ENCODE assay signal across 16 cellular contexts in genomic region chr12:14975451-14975850, GRCh38. TPM values are rescaled to one million over a fixed set of nuclear protein-coding genes. Genes with fewer than 3 reads are reported as not detected.
DNase-seq lines count a peak whose midpoint lies in the region; ATAC-seq, FAIRE-seq and TF ChIP-seq lines count a peak whose summit lies in the region.
"Had no signal": no experiment of that assay in that cellular context is flagged by ENCODE, and none has a peak within 500 bp of the region (broad histone marks: within the 10 kb centered on the region; RNA-seq: fewer than 3 reads in every experiment).

No MANE protein-coding gene starts in this region.

- H3K27me3 Mint-ChIP-seq in naive thymus-derived CD4-positive, alpha-beta T cell: no peaks in the 10 kb centered on the region
- H3K27me3 Mint-ChIP-seq in effector memory CD8-positive, alpha-beta T cell: peaks cover 0 to 6% of the 10 kb centered on the region in 2 donors

- H4K20me1 ChIP-seq in HepG2 (ENCODE audit: insufficient read depth, low read length) (no peaks in the 10 kb centered on the region), osteoblast (ENCODE audit: insufficient read depth, low read length) (no peaks in the 10 kb centered on the region)

- H2AFZ ChIP-seq in HepG2 (ENCODE audit: low read length) (no peak overlapping the region), osteoblast (ENCODE audit: low read length) (no peak overlapping the region)
- H2AFZ ChIP-seq: GM23338 had no signal

- peaks cover 0 to 4% (median 0%) of the 10 kb centered on the region in 5 donors for H3K36me3 Mint-ChIP-seq in naive thymus-derived CD4-positive, alpha-beta T cell
- no peaks in the 10 kb centered on the region for H3K36me3 Mint-ChIP-seq in effector memory CD8-positive, alpha-beta T cell (ENCODE audit: insufficient read depth)
- H3K36me3 Mint-ChIP-seq: CD4-positive, CD25-positive, alpha-beta regulatory T cell had no signal

- H3K9me3 Mint-ChIP-seq in naive thymus-derived CD4-positive, alpha-beta T cell: peaks cover 0 to 2% (median 0%) of the 10 kb centered on the region in 11 donors
- H3K9me3 Mint-ChIP-seq in effector memory CD8-positive, alpha-beta T cell: no peaks in the 10 kb centered on the region
- H3K9me3 Mint-ChIP-seq: GM23338 had no signal

- TF ChIP-seq RAD21 in HepG2 (CRISPR knock-in tag; IDR thresholded peaks at IDR 0.05): no peak

- TF ChIP-seq CTCF in right lobe of liver (IDR thresholded peaks at IDR 0.05): no peak
- TF ChIP-seq CTCF in HepG2 (CRISPR knock-in tag; IDR thresholded peaks at IDR 0.05): no peak
- TF ChIP-seq CTCF in WERI-Rb-1 (IDR thresholded peaks at IDR 0.05; ENCODE audit: low read depth, low read length): no peak
- no peak for TF ChIP-seq CTCF in dorsolateral prefrontal cortex (IDR thresholded peaks at IDR 0.05 in 54 of 56, conservative IDR thresholded peaks at IDR 0.05 in 2 of 56; ENCODE audit: low read depth in 1 of 56, partially characterized antibody in 56 of 56)
- no peak for TF ChIP-seq CTCF in osteoblast (IDR thresholded peaks at IDR 0.05; ENCODE audit: extremely low read depth, low read depth, low read length)

- ATAC-seq in right lobe of liver (peak in 3 of 4 donors; percentile 50 to 59 (median 57)), HepG2 (no peak)
- peak; percentile 54 for ATAC-seq in naive thymus-derived CD4-positive, alpha-beta T cell
- ATAC-seq in effector memory CD8-positive, alpha-beta T cell (replicated peaks): no peak
- ATAC-seq: GM23338 had no signal

- H3K4me3 ChIP-seq in right lobe of liver (no peak overlapping the region), HepG2 (replicated peaks in 1 of 3; ENCODE audit: insufficient read depth in 1 of 3, low read depth in 2 of 3, low read length in 3 of 3) (no peak overlapping the region), WERI-Rb-1 (ENCODE audit: low read depth, low read length) (no peak overlapping the region), dorsolateral prefrontal cortex (no peak overlapping the region), osteoblast (ENCODE audit: insufficient read depth, low read length) (no peak overlapping the region)
- H3K4me3 ChIP-seq in naive thymus-derived CD4-positive, alpha-beta T cell (ENCODE audit: low read length): no peak overlapping the region
- H3K4me3 ChIP-seq: GM23338 had no signal

- no peak overlapping the region for H3K4me2 ChIP-seq in HepG2 (ENCODE audit: low read depth, low read length)
- no peak overlapping the region for H3K4me2 ChIP-seq in osteoblast (ENCODE audit: insufficient read depth, low read length)
- H3K4me2 ChIP-seq: GM23338 had no signal

- intact Hi-C loops in right lobe of liver (cut with DNase I) (no loop called here), HepG2 (cut with micrococcal nuclease; ENCODE audit: unreplicated experiment) (no loop called here), dorsolateral prefrontal cortex (cut with DNase I) (no loop called here)
- intact Hi-C loops in naive thymus-derived CD4-positive, alpha-beta T cell (cut with micrococcal nuclease): no loop called here

- POLR2A ChIA-PET in HepG2 (lab: Yijun Ruan, JAX): no interaction called here
- POLR2A ChIA-PET in naive thymus-derived CD4-positive, alpha-beta T cell (lab: Charles Lee): interaction anchor here (0.6 to 3.8 kb wide), 3 partner anchors 13 to 204 kb away, joined by 4 to 17 read pairs (median 5); partner anchors contain the start of gene ARHGDIB

- H3K27ac ChIP-seq in right lobe of liver (no peak overlapping the region), HepG2 (ENCODE audit: extremely low read length, insufficient read depth, low read length) (no peak overlapping the region), WERI-Rb-1 (peak overlapping the region; percentile 80), dorsolateral prefrontal cortex (no peak overlapping the region), osteoblast (ENCODE audit: low read depth, low read length) (no peak overlapping the region)
- H3K27ac ChIP-seq in naive thymus-derived CD4-positive, alpha-beta T cell (ENCODE audit: low read depth, low read length): no peak overlapping the region
- H3K27ac ChIP-seq: 22Rv1 had no signal

- no peak for TF ChIP-seq EP300 in HepG2 (IDR thresholded peaks at IDR 0.05; ENCODE audit: low read depth in 2 of 2, low read length in 2 of 2)
- TF ChIP-seq EP300 in HepG2 (CRISPR knock-in tag; IDR thresholded peaks at IDR 0.05; ENCODE audit: borderline replicate concordance): no peak

- no peaks in the 10 kb centered on the region for H3K4me1 ChIP-seq in right lobe of liver
- H3K4me1 ChIP-seq in HepG2 (ENCODE audit: insufficient read depth, low read length): no peaks in the 10 kb centered on the region
- H3K4me1 ChIP-seq in naive thymus-derived CD4-positive, alpha-beta T cell (ENCODE audit: control insufficient read depth in 2 of 2, insufficient read depth in 2 of 2, low read length in 2 of 2): peaks cover 8 to 29% of the 10 kb centered on the region in 2 donors
- H3K4me1 ChIP-seq in osteoblast (ENCODE audit: insufficient read depth, low read length): no peaks in the 10 kb centered on the region

- no peak overlapping the region for H3K9ac ChIP-seq in HepG2 (ENCODE audit: insufficient read depth, low read depth, low read length)

- DNase-seq in right lobe of liver (peak in 1 of 3 donors; percentile 23), HepG2 (ENCODE audit: low spot score) (no peak), WERI-Rb-1 (no peak), dorsolateral prefrontal cortex (no peak), globus pallidus (ENCODE audit: low spot score) (no peak), osteoblast (ENCODE audit: insufficient read length, low spot score, missing footprints) (no peak)
- no peak for DNase-seq in naive thymus-derived CD4-positive, alpha-beta T cell
- no peak for DNase-seq in effector memory CD8-positive, alpha-beta T cell
- DNase-seq: CD4-positive, CD25-positive, alpha-beta regulatory T cell; DMS53; H7 had no signal

- 87% methylated on average over 4 of the region's 4 CpGs for WGBS in right lobe of liver (ENCODE audit: insufficient coverage, low coverage, low lambda C conversion rate, missing lambda C conversion rate)
- 47% methylated on average over 3 of the region's 4 CpGs for WGBS in HepG2 (ENCODE audit: low lambda C conversion rate)

- CTCF ChIA-PET in HepG2 (lab: Yijun Ruan, JAX; ENCODE audit: low intra/inter-chr PET ratio, low total read pairs): no interaction called here
- CTCF ChIA-PET in naive thymus-derived CD4-positive, alpha-beta T cell (lab: Charles Lee): interaction anchor here (1.3 kb wide), 1 partner anchor 20 kb away, joined by 3 read pairs; no protein-coding TSS in a partner anchor

- no peaks in the 10 kb centered on the region for H3K27me3 ChIP-seq in right lobe of liver
- H3K27me3 ChIP-seq in HepG2 (ENCODE audit: control insufficient read depth in 1 of 2, insufficient read depth in 2 of 2, low read length in 2 of 2): no peaks in the 10 kb centered on the region
- no peaks in the 10 kb centered on the region for H3K27me3 ChIP-seq in WERI-Rb-1 (ENCODE audit: insufficient read depth, low read depth, severe bottlenecking)
- no peaks in the 10 kb centered on the region for H3K27me3 ChIP-seq in naive thymus-derived CD4-positive, alpha-beta T cell (ENCODE audit: control insufficient read depth in 2 of 2, insufficient read depth in 2 of 2, low read length in 2 of 2)
- no peaks in the 10 kb centered on the region for H3K27me3 ChIP-seq in dorsolateral prefrontal cortex
- H3K27me3 ChIP-seq in osteoblast (ENCODE audit: insufficient read depth, low read length): no peaks in the 10 kb centered on the region

- TF ChIP-seq POLR2A in right lobe of liver (IDR thresholded peaks at IDR 0.05): no peak
- no peak for TF ChIP-seq POLR2A in HepG2 (IDR thresholded peaks at IDR 0.05; ENCODE audit: insufficient read depth in 1 of 2, low read depth in 2 of 2, low read length in 2 of 2)

- peaks cover 36 to 70% (median 63%) of the 10 kb centered on the region in 7 donors for H3K4me1 Mint-ChIP-seq in naive thymus-derived CD4-positive, alpha-beta T cell
- peaks cover 7 to 37% of the 10 kb centered on the region in 2 donors for H3K4me1 Mint-ChIP-seq in effector memory CD8-positive, alpha-beta T cell (ENCODE audit: low read depth in 2 of 2)
- H3K4me1 Mint-ChIP-seq: GM23338 had no signal

- no peak for FAIRE-seq in HepG2 (lab: Jason Lieb, UNC)
- FAIRE-seq: GM18507 had no signal

- no peak overlapping the region for H3K4me3 Mint-ChIP-seq in naive thymus-derived CD4-positive, alpha-beta T cell
- H3K4me3 Mint-ChIP-seq in effector memory CD8-positive, alpha-beta T cell: no peak overlapping the region
- H3K4me3 Mint-ChIP-seq: CD4-positive, CD25-positive, alpha-beta regulatory T cell; GM23338 had no signal

- in situ Hi-C loops in HepG2 (cut with HindIII; ENCODE audit: extremely low pct_ligation_motif_present, low pct_unique_long_range_greater_than_20kb): no loop called here

- H3K36me3 ChIP-seq in right lobe of liver (no peaks in the 10 kb centered on the region), HepG2 (replicated peaks in 1 of 2; ENCODE audit: control insufficient read depth in 1 of 2, insufficient read depth in 2 of 2, low read length in 2 of 2) (no peaks in the 10 kb centered on the region), WERI-Rb-1 (peaks cover 5% of the 10 kb centered on the region), osteoblast (ENCODE audit: insufficient read depth, low read length) (no peaks in the 10 kb centered on the region)
- no peaks in the 10 kb centered on the region for H3K36me3 ChIP-seq in naive thymus-derived CD4-positive, alpha-beta T cell (ENCODE audit: control insufficient read depth in 2 of 3, insufficient read depth in 3 of 3, low read length in 3 of 3)

- H3K9me3 ChIP-seq in right lobe of liver (no peaks in the 10 kb centered on the region), HepG2 (ENCODE audit: low read length) (no peaks in the 10 kb centered on the region), WERI-Rb-1 (ENCODE audit: severe bottlenecking) (no peaks in the 10 kb centered on the region), osteoblast (ENCODE audit: low read depth, low read length) (no peaks in the 10 kb centered on the region)
- no peaks in the 10 kb centered on the region for H3K9me3 ChIP-seq in naive thymus-derived CD4-positive, alpha-beta T cell (ENCODE audit: control insufficient read depth in 2 of 3, low read length in 3 of 3)

- H3K79me2 ChIP-seq in HepG2 (ENCODE audit: insufficient read depth, low read length): no peaks in the 10 kb centered on the region
- no peaks in the 10 kb centered on the region for H3K79me2 ChIP-seq in osteoblast (ENCODE audit: insufficient read depth, low read length)

- no TSS peak for BruUV-seq in HepG2 (replicated peaks; lab: Mats Ljungman, UMichigan)

- H3K27ac Mint-ChIP-seq in naive thymus-derived CD4-positive, alpha-beta T cell: peak overlapping the region in 1 of 9 donors; percentile 13
- no peak overlapping the region for H3K27ac Mint-ChIP-seq in effector memory CD8-positive, alpha-beta T cell
- H3K27ac Mint-ChIP-seq: CD4-positive, CD25-positive, alpha-beta regulatory T cell; GM23338 had no signal

RNA-seq across cellular contexts. Expression of gene PDE6H, which starts 2.6 kb away (rescaled TPM):
- total RNA-seq in right lobe of liver (not detected), HepG2 (2016; rRNA removed; fragmentation: Illumina TruSeq; extraction: Trizol) (not detected in 2 replicates), dorsolateral prefrontal cortex (1 to 10 TPM in 47 of 120 experiments, under 1 TPM in 33, not detected in 40; 0.43 to 2.7 (median 1.2) TPM), osteoblast (not detected in 2 replicates)
- not detected in 2 replicates for total RNA-seq in HepG2 (2016; cell fraction: cytosol; rRNA removed; fragmentation: Illumina TruSeq; extraction: Trizol; ENCODE audit: low read depth)
- total RNA-seq in HepG2 (2016; cell fraction: insoluble cytoplasmic fraction; rRNA removed; fragmentation: Illumina TruSeq; extraction: Trizol): not detected in 2 replicates
- total RNA-seq in HepG2 (2016; cell fraction: membrane; rRNA removed; fragmentation: Illumina TruSeq; extraction: Trizol): not detected in 2 replicates
- not detected in 2 replicates for total RNA-seq in HepG2 (2016; cell fraction: nucleus; rRNA removed; fragmentation: Illumina TruSeq; extraction: Trizol)
- not detected in 2 replicates for polyA plus RNA-seq in HepG2 (2011; rRNA removed)
- not detected in 2 replicates for polyA plus RNA-seq in HepG2 (2011; cell fraction: cytosol; rRNA removed)
- polyA plus RNA-seq in HepG2 (2011; cell fraction: nucleus; rRNA removed): not detected in 2 replicates
- polyA plus RNA-seq in HepG2 (2012): not detected in 2 replicates
- not detected in 2 replicates for polyA plus RNA-seq in HepG2 (2016; cell fraction: cytosol; fragmentation: Illumina TruSeq; extraction: Trizol; ENCODE audit: low read depth)
- polyA plus RNA-seq in HepG2 (2016; cell fraction: insoluble cytoplasmic fraction; fragmentation: Illumina TruSeq; extraction: Trizol; ENCODE audit: low read depth): not detected in 2 replicates
- not detected in 2 replicates for polyA plus RNA-seq in HepG2 (2016; cell fraction: membrane; fragmentation: Illumina TruSeq; extraction: Trizol; ENCODE audit: low read depth)
- not detected in 2 replicates for polyA plus RNA-seq in HepG2 (2016; cell fraction: nucleus; fragmentation: Illumina TruSeq; extraction: Trizol; ENCODE audit: insufficient read depth, low read depth)
- not detected in 2 replicates for polyA minus RNA-seq in HepG2 (2011; rRNA and poly(A)+ RNA removed; ENCODE audit: low replicate concordance)
- not detected in 2 replicates for polyA minus RNA-seq in HepG2 (2011; cell fraction: cytosol; rRNA and poly(A)+ RNA removed)
- polyA minus RNA-seq in HepG2 (2011; cell fraction: nucleus; rRNA and poly(A)+ RNA removed): not detected in 2 replicates
- 1 to 10 TPM in 1 of 5 experiments, not detected in 4; 2.7 TPM for total RNA-seq in naive thymus-derived CD4-positive, alpha-beta T cell
- not detected for polyA plus RNA-seq in naive thymus-derived CD4-positive, alpha-beta T cell
- total RNA-seq: A673; CD4-positive, CD25-positive, alpha-beta regulatory T cell; GM23338; H7 had no signal
- polyA plus RNA-seq: BJ; CD4-positive, CD25-positive, alpha-beta regulatory T cell; GM23338 had no signal

RNA-seq across cellular contexts. Expression of gene ARHGDIB, which starts 14.1 kb away (rescaled TPM):
- 10 to 100 TPM; 17.2 to 58.1 (median 31.9) TPM for total RNA-seq in right lobe of liver
- 0.11 and 0.28 TPM in 2 replicates for total RNA-seq in HepG2 (2016; rRNA removed; fragmentation: Illumina TruSeq; extraction: Trizol)
- total RNA-seq in HepG2 (2016; cell fraction: cytosol; rRNA removed; fragmentation: Illumina TruSeq; extraction: Trizol; ENCODE audit: low read depth): not detected in 2 replicates
- 0.30 and 0.48 TPM in 2 replicates for total RNA-seq in HepG2 (2016; cell fraction: insoluble cytoplasmic fraction; rRNA removed; fragmentation: Illumina TruSeq; extraction: Trizol)
- 0.17 TPM in 1 of 2 replicates, not detected in the other for total RNA-seq in HepG2 (2016; cell fraction: membrane; rRNA removed; fragmentation: Illumina TruSeq; extraction: Trizol)
- not detected in 2 replicates for total RNA-seq in HepG2 (2016; cell fraction: nucleus; rRNA removed; fragmentation: Illumina TruSeq; extraction: Trizol)
- 0.87 and 0.88 TPM in 2 replicates for polyA plus RNA-seq in HepG2 (2011; rRNA removed)
- 0.55 and 1.0 TPM in 2 replicates for polyA plus RNA-seq in HepG2 (2011; cell fraction: cytosol; rRNA removed)
- polyA plus RNA-seq in HepG2 (2011; cell fraction: nucleus; rRNA removed): 0.52 and 0.53 TPM in 2 replicates
- 0.36 TPM in 1 of 2 replicates, not detected in the other for polyA plus RNA-seq in HepG2 (2012)
- not detected in 2 replicates for polyA plus RNA-seq in HepG2 (2016; cell fraction: cytosol; fragmentation: Illumina TruSeq; extraction: Trizol; ENCODE audit: low read depth)
- polyA plus RNA-seq in HepG2 (2016; cell fraction: insoluble cytoplasmic fraction; fragmentation: Illumina TruSeq; extraction: Trizol; ENCODE audit: low read depth): 0.28 and 0.43 TPM in 2 replicates
- polyA plus RNA-seq in HepG2 (2016; cell fraction: membrane; fragmentation: Illumina TruSeq; extraction: Trizol; ENCODE audit: low read depth): 0.27 and 0.32 TPM in 2 replicates
- polyA plus RNA-seq in HepG2 (2016; cell fraction: nucleus; fragmentation: Illumina TruSeq; extraction: Trizol; ENCODE audit: insufficient read depth, low read depth): 0.47 TPM in 1 of 2 replicates, not detected in the other
- polyA minus RNA-seq in HepG2 (2011; rRNA and poly(A)+ RNA removed; ENCODE audit: low replicate concordance): 4.0 and 4.8 TPM in 2 replicates
- not detected in 2 replicates for polyA minus RNA-seq in HepG2 (2011; cell fraction: cytosol; rRNA and poly(A)+ RNA removed)
- polyA minus RNA-seq in HepG2 (2011; cell fraction: nucleus; rRNA and poly(A)+ RNA removed): 0.62 TPM in 1 of 2 replicates, not detected in the other
- total RNA-seq in naive thymus-derived CD4-positive, alpha-beta T cell: 1,000 to 10,000 TPM in 1 of 5 experiments, 100 to 1,000 TPM in 4; 776 to 1,263 (median 833) TPM
- polyA plus RNA-seq in naive thymus-derived CD4-positive, alpha-beta T cell: 1,000 to 10,000 TPM; 3,273 to 3,336 TPM
- total RNA-seq in dorsolateral prefrontal cortex: 10 to 100 TPM in 119 of 120 experiments, 1 to 10 TPM in 1; 7.4 to 82.4 (median 22.5) TPM
- 1.5 and 7.2 TPM in 2 replicates for total RNA-seq in osteoblast
- total RNA-seq: GM23338 had no signal

RNA-seq across cellular contexts. Expression of gene ERP27, which starts 37.1 kb away (rescaled TPM):
- total RNA-seq in right lobe of liver (1 to 10 TPM in 1 of 6 experiments, under 1 TPM in 3, not detected in 2; 0.26 to 1.0 (median 0.39) TPM), HepG2 (2016; rRNA removed; fragmentation: Illumina TruSeq; extraction: Trizol) (5.1 and 6.6 TPM in 2 replicates), dorsolateral prefrontal cortex (under 1 TPM in 22 of 120 experiments, not detected in 98; 0.19 to 0.83 (median 0.38) TPM), osteoblast (not detected in 2 replicates)
- total RNA-seq in HepG2 (2016; cell fraction: cytosol; rRNA removed; fragmentation: Illumina TruSeq; extraction: Trizol; ENCODE audit: low read depth): 1.5 and 2.2 TPM in 2 replicates
- total RNA-seq in HepG2 (2016; cell fraction: insoluble cytoplasmic fraction; rRNA removed; fragmentation: Illumina TruSeq; extraction: Trizol): 4.6 and 8.4 TPM in 2 replicates
- 3.1 and 3.6 TPM in 2 replicates for total RNA-seq in HepG2 (2016; cell fraction: membrane; rRNA removed; fragmentation: Illumina TruSeq; extraction: Trizol)
- 7.5 and 8.3 TPM in 2 replicates for total RNA-seq in HepG2 (2016; cell fraction: nucleus; rRNA removed; fragmentation: Illumina TruSeq; extraction: Trizol)
- polyA plus RNA-seq in HepG2 (2011; rRNA removed): 1.6 and 1.8 TPM in 2 replicates
- 1.2 and 1.8 TPM in 2 replicates for polyA plus RNA-seq in HepG2 (2011; cell fraction: cytosol; rRNA removed)
- 0.34 and 0.36 TPM in 2 replicates for polyA plus RNA-seq in HepG2 (2011; cell fraction: nucleus; rRNA removed)
- 0.33 and 0.59 TPM in 2 replicates for polyA plus RNA-seq in HepG2 (2012)
- 2.1 and 3.6 TPM in 2 replicates for polyA plus RNA-seq in HepG2 (2016; cell fraction: cytosol; fragmentation: Illumina TruSeq; extraction: Trizol; ENCODE audit: low read depth)
- 5.1 and 6.0 TPM in 2 replicates for polyA plus RNA-seq in HepG2 (2016; cell fraction: insoluble cytoplasmic fraction; fragmentation: Illumina TruSeq; extraction: Trizol; ENCODE audit: low read depth)
- polyA plus RNA-seq in HepG2 (2016; cell fraction: membrane; fragmentation: Illumina TruSeq; extraction: Trizol; ENCODE audit: low read depth): 2.4 and 3.7 TPM in 2 replicates
- polyA plus RNA-seq in HepG2 (2016; cell fraction: nucleus; fragmentation: Illumina TruSeq; extraction: Trizol; ENCODE audit: insufficient read depth, low read depth): 11.6 and 13.9 TPM in 2 replicates
- polyA minus RNA-seq in HepG2 (2011; rRNA and poly(A)+ RNA removed; ENCODE audit: low replicate concordance): 0.92 TPM in 1 of 2 replicates, not detected in the other
- polyA minus RNA-seq in HepG2 (2011; cell fraction: cytosol; rRNA and poly(A)+ RNA removed): 0.35 and 0.59 TPM in 2 replicates
- 0.52 and 0.87 TPM in 2 replicates for polyA minus RNA-seq in HepG2 (2011; cell fraction: nucleus; rRNA and poly(A)+ RNA removed)
- total RNA-seq in naive thymus-derived CD4-positive, alpha-beta T cell: 10 to 100 TPM; 12.6 to 20.3 (median 19.1) TPM
- 1 to 10 TPM; 5.6 to 5.8 TPM for polyA plus RNA-seq in naive thymus-derived CD4-positive, alpha-beta T cell
- total RNA-seq: A673, GM23338, H7 had no signal
- polyA plus RNA-seq: GM23338 had no signal

Comparison
In these comparisons a context has a peak if more than half of its experiments do, and no peak if none do; other contexts are left out.
1. ATAC-seq: peak in right lobe of liver (3 of 4) and naive thymus-derived CD4-positive, alpha-beta T cell (single experiment); none in HepG2 (single experiment) and effector memory CD8-positive, alpha-beta T cell (single experiment).
2. RNA of gene ARHGDIB, which starts 14.1 kb away (total RNA-seq): 776 to 1,263 TPM in naive thymus-derived CD4-positive, alpha-beta T cell; 17.2 to 58.1 TPM in right lobe of liver, 7.4 to 82.4 TPM in dorsolateral prefrontal cortex, 1.5 to 7.2 TPM in osteoblast and 0.11 to 0.48 TPM in HepG2; every median in the first group is over 4 times any median in the second.